Comparison of ENCODE assay signal across 8 cellular contexts in the genomic region with DNA sequence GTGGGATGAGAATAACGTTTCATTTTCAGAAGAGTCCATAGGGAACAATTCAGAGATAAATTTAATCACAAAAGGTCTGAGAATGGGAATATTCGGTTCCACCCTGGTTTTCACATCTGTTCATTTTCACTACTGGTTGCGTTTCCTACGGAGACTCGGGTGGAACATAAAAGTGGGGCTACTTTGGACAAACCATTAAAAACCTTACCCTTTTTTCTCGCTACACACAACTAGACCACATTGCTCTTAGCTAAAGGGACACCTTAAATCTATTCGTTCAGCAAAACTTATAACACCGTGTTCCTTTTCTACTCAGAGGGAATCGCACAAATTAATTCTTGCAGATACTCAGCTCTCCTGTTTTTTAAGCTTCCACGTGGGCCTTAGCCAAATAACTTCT. TPM values are rescaled to one million over a fixed set of nuclear protein-coding genes. Genes with fewer than 3 reads are reported as not detected.
DNase-seq lines count a peak whose midpoint lies in the region; ATAC-seq and TF ChIP-seq lines count a peak whose summit lies in the region.

No MANE protein-coding gene starts in this region.

- no peak for TF ChIP-seq POLR2A in thyroid gland (IDR thresholded peaks at IDR 0.05)

- no peak for TF ChIP-seq CTCF in thyroid gland (IDR thresholded peaks at IDR 0.05)

- H3K9me3 Mint-ChIP-seq in activated T-cell treated with anti-CD3 and anti-CD28 coated beads, Interleukin-2, amount 50 U/mL, for 4 hours = no peaks in the 10 kb centered on the region
- no peaks in the 10 kb centered on the region for H3K9me3 Mint-ChIP-seq in activated naive CD8-positive, alpha-beta T cell treated with anti-CD3 and anti-CD28 coated beads, Interleukin-2, amount 50 U/mL, for 24 hours
- no peaks in the 10 kb centered on the region for H3K9me3 Mint-ChIP-seq in memory B cell

- peak overlapping the region; percentile 96 for H3K4me3 Mint-ChIP-seq in activated T-cell treated with anti-CD3 and anti-CD28 coated beads, Interleukin-2, amount 50 U/mL, for 4 hours
- H3K4me3 Mint-ChIP-seq in activated naive CD8-positive, alpha-beta T cell treated with anti-CD3 and anti-CD28 coated beads, Interleukin-2, amount 50 U/mL, for 24 hours = peak overlapping the region; percentile 0
- peak overlapping the region; percentile 91 for H3K4me3 Mint-ChIP-seq in memory B cell

- no peak overlapping the region for H3K4me3 ChIP-seq in thyroid gland (replicated peaks in 1 of 3)

- peak overlapping the region; percentile 95 to 97 (median 97) for H3K27ac ChIP-seq in thyroid gland

- H3K4me1 Mint-ChIP-seq in activated T-cell treated with anti-CD3 and anti-CD28 coated beads, Interleukin-2, amount 50 U/mL, for 4 hours (ENCODE audit: low read depth) = peaks cover 46% of the 10 kb centered on the region
- H3K4me1 Mint-ChIP-seq in activated naive CD8-positive, alpha-beta T cell treated with anti-CD3 and anti-CD28 coated beads, Interleukin-2, amount 50 U/mL, for 24 hours = peaks cover 45% of the 10 kb centered on the region
- peaks cover 19% of the 10 kb centered on the region for H3K4me1 Mint-ChIP-seq in memory B cell

- intact Hi-C loops in thyroid gland (cut with DNase I) = loop anchor here (5.0 kb wide), 1 partner anchor 193 kb away; no protein-coding TSS in a partner anchor

- no peaks in the 10 kb centered on the region for H3K27me3 Mint-ChIP-seq in activated T-cell treated with anti-CD3 and anti-CD28 coated beads, Interleukin-2, amount 50 U/mL, for 4 hours (ENCODE audit: low read depth)
- no peaks in the 10 kb centered on the region for H3K27me3 Mint-ChIP-seq in activated naive CD8-positive, alpha-beta T cell treated with anti-CD3 and anti-CD28 coated beads, Interleukin-2, amount 50 U/mL, for 24 hours
- H3K27me3 Mint-ChIP-seq in memory B cell = no peaks in the 10 kb centered on the region

- ATAC-seq in activated T-cell treated with anti-CD3 and anti-CD28 coated beads, Interleukin-2, amount 50 U/mL, for 4 hours = no peak
- no peak for ATAC-seq in activated naive CD8-positive, alpha-beta T cell treated with anti-CD3 and anti-CD28 coated beads, Interleukin-2, amount 50 U/mL, for 24 hours
- ATAC-seq in memory B cell (ENCODE audit: low read depth) (no peak), HG03442 (IDR thresholded peaks at IDR 0.05; ENCODE audit: unreplicated experiment) (no peak), HG03439 (IDR thresholded peaks at IDR 0.05; ENCODE audit: unreplicated experiment) (no peak)

- 68 to 72% methylated on average over 10 of the region's 10 CpGs for WGBS in thyroid gland, 2 donors

- no peaks in the 10 kb centered on the region for H3K27me3 ChIP-seq in thyroid gland

- peaks cover 3% of the 10 kb centered on the region for H3K36me3 Mint-ChIP-seq in activated T-cell treated with anti-CD3 and anti-CD28 coated beads, Interleukin-2, amount 50 U/mL, for 4 hours (ENCODE audit: insufficient read depth)
- peaks cover under 1% of the 10 kb centered on the region for H3K36me3 Mint-ChIP-seq in activated naive CD8-positive, alpha-beta T cell treated with anti-CD3 and anti-CD28 coated beads, Interleukin-2, amount 50 U/mL, for 24 hours (ENCODE audit: low read depth)
- H3K36me3 Mint-ChIP-seq in memory B cell = peaks cover 2% of the 10 kb centered on the region

- H3K27ac Mint-ChIP-seq in activated naive CD8-positive, alpha-beta T cell treated with anti-CD3 and anti-CD28 coated beads, Interleukin-2, amount 50 U/mL, for 24 hours = peak overlapping the region; percentile 46
- H3K27ac Mint-ChIP-seq in memory B cell = no peak overlapping the region

- peaks cover 0 to 4% of the 10 kb centered on the region in 2 donors for H3K36me3 ChIP-seq in thyroid gland

- H3K4me1 ChIP-seq in thyroid gland = peaks cover 22 to 31% of the 10 kb centered on the region in 2 donors

- DNase-seq in activated T-cell treated with anti-CD3 and anti-CD28 coated beads, Interleukin-2, amount 50 U/mL, for 4 hours = no peak
- no peak for DNase-seq in activated T-cell treated with anti-CD3 and anti-CD28 coated beads, Interleukin-2, amount 50 U/mL, for 1 hour
- DNase-seq in activated naive CD8-positive, alpha-beta T cell treated with anti-CD3 and anti-CD28 coated beads, Interleukin-2, amount 50 U/mL, for 24 hours = no peak
- DNase-seq in memory B cell (ENCODE audit: low spot score in 2 of 2) = no peak
- no peak for DNase-seq in thyroid gland
- no peak for DNase-seq in stimulated activated CD8-positive, alpha-beta memory T cell treated with anti-CD3 and anti-CD28 coated beads, Interleukin-4, amount 100 ng/mL, for 48 hours

- H3K9me3 ChIP-seq in thyroid gland = no peaks in the 10 kb centered on the region

RNA-seq across cellular contexts. Expression of a gene that starts 1.0 kb away (rescaled TPM):
- 10 to 100 TPM; 20.5 to 22.8 (median 21.0) TPM for total RNA-seq in activated T-cell treated with anti-CD3 and anti-CD28 coated beads, Interleukin-2, amount 50 U/mL, for 4 hours
- total RNA-seq in thyroid gland = 10 to 100 TPM; 56.5 to 75.7 (median 62.7) TPM

RNA-seq across cellular contexts. Expression of a gene that starts 2.6 kb away (rescaled TPM):
- total RNA-seq in activated T-cell treated with anti-CD3 and anti-CD28 coated beads, Interleukin-2, amount 50 U/mL, for 4 hours = 10 to 100 TPM; 39.8 to 46.5 (median 43.9) TPM
- 10 to 100 TPM; 38.4 to 65.3 (median 50.2) TPM for total RNA-seq in thyroid gland

Comparison
In these comparisons a context has a peak if more than half of its experiments do, and no peak if none do; other contexts are left out.
1. H3K4me3 Mint-ChIP-seq: peak in every context shown above with its lines; median percentile 96 in activated T-cell treated with anti-CD3 and anti-CD28 coated beads, Interleukin-2, amount 50 U/mL, for 4 hours; 91 in memory B cell; 0 in activated naive CD8-positive, alpha-beta T cell treated with anti-CD3 and anti-CD28 coated beads, Interleukin-2, amount 50 U/mL, for 24 hours.